Comparison of ENCODE assay signal across 12 cellular contexts in genomic region chr13:51734786-51735185, GRCh38.
"Had no signal": no experiment of that assay in that cellular context is flagged by ENCODE, and none has a peak within 500 bp of the region (broad histone marks: within the 10 kb centered on the region; RNA-seq: fewer than 3 reads in every experiment).

No MANE protein-coding gene starts in this region.

- H3K27ac Mint-ChIP-seq: activated CD8-positive, alpha-beta memory T cell treated with anti-CD3 and anti-CD28 coated beads, Interleukin-2, amount 10 ng/mL, durations not matched to agents 7 days and 5 days; activated T-cell treated with anti-CD3 and anti-CD28 coated beads, Interleukin-2, amount 50 U/mL, for 24 hours; mesothelial cell of epicardium had no signal

- H3K4me3 ChIP-seq: cardiac muscle cell, tibial artery had no signal

- H3K9me3 Mint-ChIP-seq: activated naive CD4-positive, alpha-beta T cell treated with anti-CD3 and anti-CD28 coated beads, Interleukin-2, amount 50 U/mL, for 72 hours; activated T-cell treated with anti-CD3 and anti-CD28 coated beads, Interleukin-2, amount 50 U/mL, for 24 hours; mesothelial cell of epicardium; naive thymus-derived CD4-positive, alpha-beta T cell had no signal

- H3K4me3 Mint-ChIP-seq: activated CD8-positive, alpha-beta memory T cell treated with anti-CD3 and anti-CD28 coated beads, Interleukin-2, amount 10 ng/mL, durations not matched to agents 7 days and 5 days; activated T-cell treated with anti-CD3 and anti-CD28 coated beads, Interleukin-2, amount 50 U/mL, for 24 hours; mesothelial cell of epicardium; naive thymus-derived CD4-positive, alpha-beta T cell had no signal

- DNase-seq: activated CD4-positive, alpha-beta T cell treated with anti-CD3 and anti-CD28 coated beads, Interleukin-2, amount 50 U/mL, for 48 hours; activated CD8-positive, alpha-beta memory T cell treated with anti-CD3 and anti-CD28 coated beads, Interleukin-2, amount 10 ng/mL, durations not matched to agents 7 days and 5 days; activated effector memory CD4-positive, alpha-beta T cell treated with anti-CD3 and anti-CD28 coated beads, Interleukin-2, amount 50 U/mL, for 16 hours; activated T-cell treated with anti-CD3 and anti-CD28 coated beads, Interleukin-2, amount 50 U/mL, for 24 hours; naive thymus-derived CD4-positive, alpha-beta T cell; small intestine; tibial artery had no signal

- H3K27me3 Mint-ChIP-seq: activated CD8-positive, alpha-beta memory T cell treated with anti-CD3 and anti-CD28 coated beads, Interleukin-2, amount 10 ng/mL, durations not matched to agents 7 days and 5 days; activated T-cell treated with anti-CD3 and anti-CD28 coated beads, Interleukin-2, amount 50 U/mL, for 24 hours; naive thymus-derived CD4-positive, alpha-beta T cell had no signal

- FAIRE-seq: colon, endothelial cell of umbilical vein, small intestine had no signal
